In the genomic region with DNA sequence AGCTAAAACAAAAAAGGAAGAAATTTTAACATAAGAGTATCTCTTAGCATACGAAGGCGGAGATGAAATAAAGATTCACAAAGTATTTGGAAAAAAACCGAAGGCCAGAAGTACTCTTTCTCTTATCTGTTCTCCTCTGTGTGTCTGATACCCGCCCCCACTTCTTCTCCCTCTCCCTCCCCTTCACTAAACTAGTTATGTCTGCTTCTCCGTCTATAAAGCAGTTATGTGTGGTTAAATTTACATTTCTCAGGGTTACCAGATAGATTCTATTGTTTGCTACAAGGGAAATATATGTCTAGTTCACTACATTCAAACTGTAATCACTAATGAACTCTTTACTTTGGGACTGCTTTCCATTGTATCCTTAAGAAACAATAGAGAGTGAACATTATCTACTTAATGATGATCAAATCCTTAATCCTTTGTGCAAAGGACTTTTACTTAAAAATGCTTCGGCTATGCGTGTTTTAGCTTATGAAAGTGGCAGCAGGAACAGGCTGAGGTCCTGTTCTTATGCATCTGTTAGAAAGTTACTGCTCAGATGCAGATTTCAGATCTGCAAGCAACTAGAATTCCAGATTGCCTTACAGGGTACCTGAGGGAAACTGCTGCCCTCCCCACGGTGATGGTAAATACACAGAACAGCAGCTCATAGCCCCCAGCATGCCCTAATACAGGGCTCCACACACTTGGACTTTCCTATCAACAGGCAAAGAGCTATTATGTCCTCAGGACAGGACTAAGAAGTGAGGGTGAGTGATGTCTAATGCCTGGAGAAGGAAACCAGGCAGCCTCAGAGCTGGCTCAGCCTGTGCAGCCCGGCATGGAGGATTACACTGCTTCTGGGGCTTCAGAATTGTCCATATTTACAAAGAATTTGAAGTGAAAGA, we compare ENCODE assay signal across 1 cellular context.
TF ChIP-seq lines count a peak whose summit lies in the region.

No MANE protein-coding gene starts in this region.

TF ChIP-seq in K562, 482 proteins besides CTCF, POLR2A, EP300 and RAD21 (continued from another document):
- TF ChIP-seq, protein P1, sequence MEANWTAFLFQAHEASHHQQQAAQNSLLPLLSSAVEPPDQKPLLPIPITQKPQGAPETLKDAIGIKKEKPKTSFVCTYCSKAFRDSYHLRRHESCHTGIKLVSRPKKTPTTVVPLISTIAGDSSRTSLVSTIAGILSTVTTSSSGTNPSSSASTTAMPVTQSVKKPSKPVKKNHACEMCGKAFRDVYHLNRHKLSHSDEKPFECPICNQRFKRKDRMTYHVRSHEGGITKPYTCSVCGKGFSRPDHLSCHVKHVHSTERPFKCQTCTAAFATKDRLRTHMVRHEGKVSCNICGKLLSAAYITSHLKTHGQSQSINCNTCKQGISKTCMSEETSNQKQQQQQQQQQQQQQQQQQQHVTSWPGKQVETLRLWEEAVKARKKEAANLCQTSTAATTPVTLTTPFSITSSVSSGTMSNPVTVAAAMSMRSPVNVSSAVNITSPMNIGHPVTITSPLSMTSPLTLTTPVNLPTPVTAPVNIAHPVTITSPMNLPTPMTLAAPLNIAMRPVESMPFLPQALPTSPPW (CRISPR knock-in tag; IDR thresholded peaks at IDR 0.05), result peak; percentile 42; the same call in 1 of the 2 replicates
- no peak for TF ChIP-seq ELF1 (tag; IDR thresholded peaks at IDR 0.05)
- TF ChIP-seq PHF21A (IDR thresholded peaks at IDR 0.05; ENCODE audit: borderline replicate concordance, low read depth), result no peak
- no peak for TF ChIP-seq U2AF2 (optimal IDR thresholded peaks at IDR 0.05; ENCODE audit: low read depth, low read length)
- no peak for TF ChIP-seq TCFL5 (CRISPR knock-in tag; conservative IDR thresholded peaks at IDR 0.05)
- no peak for TF ChIP-seq SIRT6 (IDR thresholded peaks at IDR 0.05; ENCODE audit: low read depth, low read length)
- TF ChIP-seq NCOR1 (IDR thresholded peaks at IDR 0.05), result 0 out of 2 replicates have a peak, but pooled peaks have one; percentile 23
- TF ChIP-seq SIN3A (IDR thresholded peaks at IDR 0.05; ENCODE audit: borderline replicate concordance in 2 of 2, control insufficient read depth in 1 of 2, low read depth in 2 of 2, low read length in 2 of 2), result no peak
- no peak for TF ChIP-seq HNRNPK (IDR thresholded peaks at IDR 0.05; ENCODE audit: low read depth, low read length, poor library complexity, severe bottlenecking)
- TF ChIP-seq, protein P2, sequence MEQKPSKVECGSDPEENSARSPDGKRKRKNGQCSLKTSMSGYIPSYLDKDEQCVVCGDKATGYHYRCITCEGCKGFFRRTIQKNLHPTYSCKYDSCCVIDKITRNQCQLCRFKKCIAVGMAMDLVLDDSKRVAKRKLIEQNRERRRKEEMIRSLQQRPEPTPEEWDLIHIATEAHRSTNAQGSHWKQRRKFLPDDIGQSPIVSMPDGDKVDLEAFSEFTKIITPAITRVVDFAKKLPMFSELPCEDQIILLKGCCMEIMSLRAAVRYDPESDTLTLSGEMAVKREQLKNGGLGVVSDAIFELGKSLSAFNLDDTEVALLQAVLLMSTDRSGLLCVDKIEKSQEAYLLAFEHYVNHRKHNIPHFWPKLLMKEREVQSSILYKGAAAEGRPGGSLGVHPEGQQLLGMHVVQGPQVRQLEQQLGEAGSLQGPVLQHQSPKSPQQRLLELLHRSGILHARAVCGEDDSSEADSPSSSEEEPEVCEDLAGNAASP (IDR thresholded peaks at IDR 0.05), result 0 out of 2 replicates have a peak, but pooled peaks have one; percentile 27
- TF ChIP-seq, protein P3, sequence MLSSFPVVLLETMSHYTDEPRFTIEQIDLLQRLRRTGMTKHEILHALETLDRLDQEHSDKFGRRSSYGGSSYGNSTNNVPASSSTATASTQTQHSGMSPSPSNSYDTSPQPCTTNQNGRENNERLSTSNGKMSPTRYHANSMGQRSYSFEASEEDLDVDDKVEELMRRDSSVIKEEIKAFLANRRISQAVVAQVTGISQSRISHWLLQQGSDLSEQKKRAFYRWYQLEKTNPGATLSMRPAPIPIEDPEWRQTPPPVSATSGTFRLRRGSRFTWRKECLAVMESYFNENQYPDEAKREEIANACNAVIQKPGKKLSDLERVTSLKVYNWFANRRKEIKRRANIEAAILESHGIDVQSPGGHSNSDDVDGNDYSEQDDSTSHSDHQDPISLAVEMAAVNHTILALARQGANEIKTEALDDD (IDR thresholded peaks at IDR 0.05), result peak; percentile 87
- no peak for TF ChIP-seq PCBP1 (IDR thresholded peaks at IDR 0.05; ENCODE audit: low read depth, low read length, poor library complexity, severe bottlenecking)
- no peak for TF ChIP-seq RBM17 (IDR thresholded peaks at IDR 0.05; ENCODE audit: borderline replicate concordance, low read depth, low read length)
